8 cellular contexts compared by ENCODE assay signal in genomic region chr5:170420809-170421412, GRCh38. TPM values are rescaled to one million over a fixed set of nuclear protein-coding genes. Genes with fewer than 3 reads are reported as not detected.
DNase-seq lines count a peak whose midpoint lies in the region; ATAC-seq, FAIRE-seq and TF ChIP-seq lines count a peak whose summit lies in the region.

No MANE protein-coding gene starts in this region.

- CTCF ChIA-PET in A549 (lab: Yijun Ruan, JAX) = interaction anchor here (0.6 to 16.9 kb wide), 35 partner anchors 9 to 1952 kb away, joined by 3 to 270 read pairs (median 4); partner anchors contain the start of gene C5orf58
- CTCF ChIA-PET in SK-N-SH (lab: Yijun Ruan, JAX) = interaction anchor here (0.5 to 17.9 kb wide), 35 partner anchors 9 to 425 kb away, joined by 3 to 257 read pairs (median 5); partner anchors contain the start of gene C5orf58

- no peaks in the 10 kb centered on the region for H3K79me2 ChIP-seq in SK-N-SH (ENCODE audit: insufficient read depth)

- no peak for FAIRE-seq in A549 (lab: Jason Lieb, UNC)

- H3K4me1 ChIP-seq in A549 (peaks cover 7% of the 10 kb centered on the region; the same call in 2 of the 3 replicates), SK-N-SH (ENCODE audit: control insufficient read depth in 1 of 2, insufficient read depth in 2 of 2, low read depth in 1 of 2, low read length in 1 of 2) (peaks cover 0 to 9% of the 10 kb centered on the region in 2 experiments; a peak in 1 of 4 replicates), psoas muscle (no peaks in the 10 kb centered on the region)

- WGBS in A549 (ENCODE audit: missing lambda C conversion rate) = 11% methylated on average over 9 of the region's 9 CpGs
- WGBS in SK-N-SH (ENCODE audit: low lambda C conversion rate) = 18% methylated on average over 9 of the region's 9 CpGs
- 26 to 29% (median 27%) methylated on average over 9 of the region's 9 CpGs for WGBS in psoas muscle, 3 donors

- TF ChIP-seq RAD21 in A549 (conservative IDR thresholded peaks at IDR 0.05 in 1 of 2, IDR thresholded peaks at IDR 0.05 in 1 of 2) (peak; percentile 73 to 74), SK-N-SH (IDR thresholded peaks at IDR 0.05; ENCODE audit: low read length) (peak; percentile 79)

- no peaks in the 10 kb centered on the region for H4K20me1 ChIP-seq in SK-N-SH (ENCODE audit: insufficient read depth)

- H3K36me3 Mint-ChIP-seq in activated naive CD4-positive, alpha-beta T cell treated with anti-CD3 and anti-CD28 coated beads, Interleukin-2, amount 50 U/mL, for 72 hours = no peaks in the 10 kb centered on the region

- no peak overlapping the region for H2AFZ ChIP-seq in SK-N-SH (ENCODE audit: low read depth)

- TF ChIP-seq EP300 in A549 (IDR thresholded peaks at IDR 0.05) = no peak
- no peak for TF ChIP-seq EP300 in SK-N-SH (IDR thresholded peaks at IDR 0.05; ENCODE audit: borderline replicate concordance in 1 of 2, low read depth in 1 of 2, low read length in 1 of 2)

- TF ChIP-seq POLR2A in A549 (IDR thresholded peaks at IDR 0.05; ENCODE audit: low read length) = no peak

- POLR2A ChIA-PET in A549 (lab: Yijun Ruan, JAX) = no interaction called here
- POLR2A ChIA-PET in SK-N-SH (lab: Yijun Ruan, JAX) = no interaction called here

- DNase-seq in A549 (ENCODE audit: low read depth in 1 of 2, low spot score in 1 of 2) (peak; percentile 71 to 79), MG63 (peak; percentile 57), SK-N-SH (peak; percentile 77), head of caudate nucleus (peak in 40 of 42 donors; percentile 24 to 87 (median 66)), psoas muscle (peak in 1 of 2 donors; percentile 22)
- DNase-seq in activated naive CD4-positive, alpha-beta T cell treated with anti-CD3 and anti-CD28 coated beads, Interleukin-2, amount 50 U/mL, for 72 hours (ENCODE audit: low spot score in 2 of 2) = peak in 1 of 2 donors; percentile 66

- no peaks in the 10 kb centered on the region for H3K9me2 ChIP-seq in SK-N-SH

- no peaks in the 10 kb centered on the region for H3F3A ChIP-seq in SK-N-SH (replicated peaks; ENCODE audit: insufficient read depth)

- peak; percentile 71 to 92; a peak in 5 of 6 replicates for ATAC-seq in A549
- ATAC-seq in GM18511 (IDR thresholded peaks at IDR 0.05; ENCODE audit: unreplicated experiment) = peak; percentile 68
- ATAC-seq in activated naive CD4-positive, alpha-beta T cell treated with anti-CD3 and anti-CD28 coated beads, Interleukin-2, amount 50 U/mL, for 72 hours = peak; percentile 62 to 74
- ATAC-seq in psoas muscle = peak in 2 of 4 donors; percentile 41 to 67
- ATAC-seq in GM18870 (IDR thresholded peaks at IDR 0.05; ENCODE audit: unreplicated experiment) = no peak

- H3K9me3 ChIP-seq in A549 (no peaks in the 10 kb centered on the region), MG63 (no peaks in the 10 kb centered on the region), SK-N-SH (no peaks in the 10 kb centered on the region), psoas muscle (no peaks in the 10 kb centered on the region)

- H3K36me3 ChIP-seq in MG63 = no peaks in the 10 kb centered on the region
- H3K36me3 ChIP-seq in SK-N-SH (replicated peaks in 1 of 2; ENCODE audit: control insufficient read depth in 1 of 2, insufficient read depth in 2 of 2, low read length in 1 of 2) = no peaks in the 10 kb centered on the region
- no peaks in the 10 kb centered on the region for H3K36me3 ChIP-seq in psoas muscle (ENCODE audit: insufficient read depth in 1 of 2, low read depth in 1 of 2)

- H3K27ac Mint-ChIP-seq in activated naive CD4-positive, alpha-beta T cell treated with anti-CD3 and anti-CD28 coated beads, Interleukin-2, amount 50 U/mL, for 72 hours = no peak overlapping the region

- H3K27ac ChIP-seq in A549 (no peak overlapping the region), SK-N-SH (ENCODE audit: low read depth in 2 of 2, low read length in 1 of 2) (no peak overlapping the region), psoas muscle (no peak overlapping the region)

- no peaks in the 10 kb centered on the region for H3K9me3 Mint-ChIP-seq in activated naive CD4-positive, alpha-beta T cell treated with anti-CD3 and anti-CD28 coated beads, Interleukin-2, amount 50 U/mL, for 72 hours

- H3K4me3 ChIP-seq in A549 (no peak overlapping the region), MG63 (no peak overlapping the region), SK-N-SH (ENCODE audit: low read depth in 2 of 2, low read length in 1 of 2) (no peak overlapping the region), psoas muscle (no peak overlapping the region)

- H3K4me2 ChIP-seq in A549 = no peak overlapping the region
- H3K4me2 ChIP-seq in SK-N-SH = no peak overlapping the region

- H3K9ac ChIP-seq in SK-N-SH = no peak overlapping the region

- H3K27me3 ChIP-seq in MG63 = peaks cover 9% of the 10 kb centered on the region; the same call in 1 of the 2 replicates
- peaks cover 20% of the 10 kb centered on the region for H3K27me3 ChIP-seq in SK-N-SH (ENCODE audit: insufficient read depth)
- H3K27me3 ChIP-seq in psoas muscle (ENCODE audit: insufficient read depth in 3 of 3, low read length in 2 of 3) = no peaks in the 10 kb centered on the region

- intact Hi-C loops in head of caudate nucleus (cut with DNase I) (loop anchor here (5.0 kb wide), 1 partner anchor 199 kb away; no protein-coding TSS in a partner anchor), psoas muscle (cut with DNase I) (loop anchor here (2.0 to 5.0 kb wide), 2 partner anchors 154 to 194 kb away; no protein-coding TSS in a partner anchor)

- TF ChIP-seq CTCF in A549 (IDR thresholded peaks at IDR 0.05) (peak; percentile 82), SK-N-SH (IDR thresholded peaks at IDR 0.05) (peak; percentile 84), psoas muscle (IDR thresholded peaks at IDR 0.05) (peak; percentile 60)

TF ChIP-seq in A549, 52 proteins besides CTCF, POLR2A, EP300 and RAD21:
- TF ChIP-seq SMC3 (IDR thresholded peaks at IDR 0.05) (peak; percentile 92), FOSL2 (IDR thresholded peaks at IDR 0.05) (no peak), FOSL2 (CRISPR knock-in tag; IDR thresholded peaks at IDR 0.05) (no peak)

TF ChIP-seq in SK-N-SH, 30 proteins besides CTCF, POLR2A, EP300 and RAD21:
- no peak for TF ChIP-seq MXI1 (IDR thresholded peaks at IDR 0.05; ENCODE audit: low read depth, low read length)
- peak; percentile 85 for TF ChIP-seq SMC3 (IDR thresholded peaks at IDR 0.05; ENCODE audit: low read depth, low read length)
TF ChIP-seq in SK-N-SH: peak in this region for 1.

RNA-seq across cellular contexts. Expression of gene KCNMB1, which starts 31.7 kb away (rescaled TPM):
- polyA plus RNA-seq in A549 (2011; rRNA removed) (not detected in 2 replicates), A549 (2017; fragmentation: RNase III; extraction: RNeasy Plus Mini Kit Qiagen cat#74134 plus additional on column Dnase treatment) (not detected in 3 replicates), SK-N-SH (2012; rRNA removed) (not detected in 2 replicates), psoas muscle (under 1 TPM; 0.23 to 0.42 (median 0.25) TPM)
- not detected in 2 replicates for polyA plus RNA-seq in A549 (2012; cell fraction: cytosol; rRNA removed)
- polyA plus RNA-seq in A549 (2012; cell fraction: nucleus; rRNA removed) = not detected in 2 replicates
- not detected in 2 replicates for polyA minus RNA-seq in A549 (2011; rRNA and poly(A)+ RNA removed)
- 0.43 TPM in 1 of 2 replicates, not detected in the other for total RNA-seq in MG63 (2014; rRNA removed; shearing (Covaris generic); ENCODE audit: low replicate concordance)
- polyA plus RNA-seq in SK-N-SH (2012; cell fraction: cytosol; rRNA removed) = not detected in 2 replicates
- polyA plus RNA-seq in SK-N-SH (2012; cell fraction: nucleus; rRNA removed) = not detected in 2 replicates
- not detected for total RNA-seq in activated naive CD4-positive, alpha-beta T cell treated with anti-CD3 and anti-CD28 coated beads, Interleukin-2, amount 50 U/mL, for 72 hours
- under 1 TPM; 0.12 to 0.38 (median 0.24) TPM for total RNA-seq in psoas muscle

Comparison
In these comparisons a context has a peak if more than half of its experiments do, and no peak if none do; other contexts are left out.
1. Of the 12 proteins assayed by ChIP-seq in both A549 and SK-N-SH: peak only in A549: none; only in SK-N-SH: none; in both: CTCF, RAD21 and SMC3; in neither: 9.